26 cellular contexts compared by ENCODE assay signal in genomic region chr6:3784423-3784822, GRCh38. TPM values are rescaled to one million over a fixed set of nuclear protein-coding genes. Genes with fewer than 3 reads are reported as not detected.
DNase-seq lines count a peak whose midpoint lies in the region; ATAC-seq, FAIRE-seq and TF ChIP-seq lines count a peak whose summit lies in the region.
"Had no signal": no experiment of that assay in that cellular context is flagged by ENCODE, and none has a peak within 500 bp of the region (broad histone marks: within the 10 kb centered on the region; RNA-seq: fewer than 3 reads in every experiment).

No MANE protein-coding gene starts in this region.

- H3K4me3 ChIP-seq in GM23338 (no peak overlapping the region), IMR-90 (ENCODE audit: insufficient read depth, low read depth, low read length) (no peak overlapping the region), Panc1 (ENCODE audit: low read depth in 2 of 2, low read length in 2 of 2) (no peak overlapping the region), mesenchymal stem cell (ENCODE audit: insufficient read depth in 1 of 2, low read depth in 1 of 2, low read length in 2 of 2) (no peak overlapping the region), kidney (ENCODE audit: low read length in 2 of 2) (no peak overlapping the region)
- H3K4me3 ChIP-seq: A549; BLaER1 treated with 17β-estradiol and CSF1 and Interleukin-3, amounts not matched to agents 10 nM and 100 nM; GM12878 had no signal

- H2AK9ac ChIP-seq in IMR-90 (replicated peaks; ENCODE audit: low read depth, low read length, poor library complexity), result no peak overlapping the region

- no peaks in the 10 kb centered on the region for H3K36me3 ChIP-seq in GM23338 (ENCODE audit: insufficient read depth)
- H3K36me3 ChIP-seq in IMR-90 (ENCODE audit: control insufficient read depth, insufficient read depth, low read length), result no peaks in the 10 kb centered on the region
- no peaks in the 10 kb centered on the region for H3K36me3 ChIP-seq in Panc1 (ENCODE audit: control insufficient read depth, insufficient read depth, low read length)
- H3K36me3 ChIP-seq in mesenchymal stem cell (ENCODE audit: control insufficient read depth in 1 of 2, insufficient read depth in 2 of 2, low read depth in 1 of 2, low read length in 2 of 2), result no peaks in the 10 kb centered on the region
- H3K36me3 ChIP-seq in kidney (ENCODE audit: control insufficient read depth in 1 of 2, insufficient read depth in 2 of 2, low read length in 2 of 2), result no peaks in the 10 kb centered on the region
- H3K36me3 ChIP-seq: BE2C; BLaER1 treated with 17β-estradiol and CSF1 and Interleukin-3, amounts not matched to agents 10 nM and 100 nM had no signal

- H3K9me3 Mint-ChIP-seq in GM23338, result no peaks in the 10 kb centered on the region
- no peaks in the 10 kb centered on the region for H3K9me3 Mint-ChIP-seq in osteocyte (ENCODE audit: unreplicated experiment)
- H3K9me3 Mint-ChIP-seq: CD4-positive, alpha-beta T cell; CD8-positive, alpha-beta memory T cell had no signal

- H2BK5ac ChIP-seq in IMR-90 (ENCODE audit: low read depth, low read length, poor library complexity, severe bottlenecking) (no peak overlapping the region), mesenchymal stem cell (ENCODE audit: low read depth, low read length, poor library complexity, severe bottlenecking) (no peak overlapping the region)

- H2AK5ac ChIP-seq in IMR-90 (ENCODE audit: low read depth, low read length) (peak overlapping the region; percentile 50; the same call in 1 of the 2 replicates), mesenchymal stem cell (ENCODE audit: low read length, severe bottlenecking) (no peak overlapping the region)

- H3K27me3 Mint-ChIP-seq in GM23338 (ENCODE audit: insufficient read depth, low read depth, poor library complexity), result peaks cover 3% of the 10 kb centered on the region
- no peaks in the 10 kb centered on the region for H3K27me3 Mint-ChIP-seq in osteocyte (ENCODE audit: unreplicated experiment)
- H3K27me3 Mint-ChIP-seq: CD4-positive, alpha-beta T cell had no signal

- H3K27ac ChIP-seq in GM23338 (ENCODE audit: low read depth) (no peak overlapping the region), IMR-90 (ENCODE audit: insufficient read depth, low read length) (no peak overlapping the region), Panc1 (ENCODE audit: low read length) (no peak overlapping the region), mesenchymal stem cell (ENCODE audit: low read length, poor library complexity, severe bottlenecking) (no peak overlapping the region), kidney (ENCODE audit: low read depth in 2 of 2, low read length in 2 of 2) (no peak overlapping the region)
- H3K27ac ChIP-seq: A549; BLaER1 treated with 17β-estradiol and CSF1 and Interleukin-3, amounts not matched to agents 10 nM and 100 nM had no signal

- dilution Hi-C loops in IMR-90 (cut with HindIII; ENCODE audit: low sequenced_read_pairs, unreplicated experiment), result no loop called here

- ATAC-seq in GM23338 (no peak), IMR-90 (ENCODE audit: low read depth) (no peak), Panc1 (peak; percentile 39; the same call in 1 of the 2 replicates)
- ATAC-seq: A549, GM12878 had no signal

- H3K18ac ChIP-seq in IMR-90 (ENCODE audit: low read depth, low read length), result no peak overlapping the region
- no peak overlapping the region for H3K18ac ChIP-seq in mesenchymal stem cell (ENCODE audit: low read depth in 1 of 2, low read length in 2 of 2)

- no TSS peak for BruUV-seq in IMR-90 (replicated peaks; lab: Mats Ljungman, UMichigan)
- BruUV-seq in Panc1 (replicated peaks; lab: Mats Ljungman, UMichigan), result no TSS peak

- H3K36me3 Mint-ChIP-seq in GM23338 (ENCODE audit: low read depth) (no peaks in the 10 kb centered on the region), osteocyte (ENCODE audit: unreplicated experiment) (no peaks in the 10 kb centered on the region)
- H3K36me3 Mint-ChIP-seq: CD14-positive monocyte; CD8-positive, alpha-beta memory T cell had no signal

- H3K27ac Mint-ChIP-seq in GM23338 (no peak overlapping the region), osteocyte (ENCODE audit: unreplicated experiment) (no peak overlapping the region)
- H3K27ac Mint-ChIP-seq: CD14-positive monocyte; CD4-positive, alpha-beta T cell; CD8-positive, alpha-beta memory T cell had no signal

- H2AFZ ChIP-seq in GM23338 (0 out of 2 replicates have a peak overlapping the region, but pooled peaks have one; percentile 5), IMR-90 (replicated peaks; ENCODE audit: low read length, poor library complexity) (no peak overlapping the region), mesenchymal stem cell (ENCODE audit: low read depth, low read length) (no peak overlapping the region)

- H3K9me1 ChIP-seq in IMR-90 (ENCODE audit: insufficient read depth, low read length), result peaks cover 11% of the 10 kb centered on the region

- no peak for TF ChIP-seq POLR2A in IMR-90 (IDR thresholded peaks at IDR 0.05; ENCODE audit: low read depth, low read length)

- no peak overlapping the region for H4K8ac ChIP-seq in IMR-90 (ENCODE audit: low read depth in 2 of 2, low read length in 2 of 2)
- H4K8ac ChIP-seq in mesenchymal stem cell (ENCODE audit: low read length), result no peak overlapping the region

- in situ Hi-C loops in IMR-90 (cut with MboI; ENCODE audit: low sequenced_read_pairs) (no loop called here), Panc1 (cut with HindIII; ENCODE audit: low pct_unique_long_range_greater_than_20kb, low sequenced_read_pairs) (no loop called here)

- no peak overlapping the region for H2BK15ac ChIP-seq in IMR-90 (ENCODE audit: low read depth, low read length)
- no peak overlapping the region for H2BK15ac ChIP-seq in mesenchymal stem cell (ENCODE audit: low read depth, poor library complexity, severe bottlenecking)

- no peaks in the 10 kb centered on the region for H4K20me1 ChIP-seq in GM23338 (replicated peaks; ENCODE audit: insufficient read depth)
- H4K20me1 ChIP-seq in IMR-90 (ENCODE audit: insufficient read depth, low read length), result no peaks in the 10 kb centered on the region
- H4K20me1 ChIP-seq: BLaER1 treated with 17β-estradiol and CSF1 and Interleukin-3, amounts not matched to agents 10 nM and 100 nM had no signal

- H2BK20ac ChIP-seq in IMR-90 (ENCODE audit: low read depth, low read length), result no peak overlapping the region

- no peaks in the 10 kb centered on the region for H3K9me3 ChIP-seq in IMR-90 (ENCODE audit: control insufficient read depth, insufficient read depth, low read length)
- H3K9me3 ChIP-seq in Panc1 (ENCODE audit: control insufficient read depth, insufficient read depth, low read depth, low read length), result no peaks in the 10 kb centered on the region
- no peaks in the 10 kb centered on the region for H3K9me3 ChIP-seq in mesenchymal stem cell (ENCODE audit: control insufficient read depth, low read length)
- no peaks in the 10 kb centered on the region for H3K9me3 ChIP-seq in kidney (ENCODE audit: control insufficient read depth in 1 of 2, low read length in 2 of 2)
- H3K9me3 ChIP-seq: A549; BE2C; BLaER1 treated with 17β-estradiol and CSF1 and Interleukin-3, amounts not matched to agents 10 nM and 100 nM had no signal

- POLR2A ChIA-PET in IMR-90 (lab: Charles Lee; ENCODE audit: unreplicated experiment) (no interaction called here), Panc1 (lab: Charles Lee) (no interaction called here)

- H3K4ac ChIP-seq in IMR-90 (ENCODE audit: low read depth, low read length) (no peak overlapping the region), mesenchymal stem cell (ENCODE audit: low read depth in 1 of 2, low read length in 2 of 2) (no peak overlapping the region)

- H3F3A ChIP-seq in GM23338 (replicated peaks; ENCODE audit: low read depth), result no peaks in the 10 kb centered on the region

- no peak overlapping the region for H3K9ac ChIP-seq in IMR-90 (ENCODE audit: low read depth, low read length)
- no peak overlapping the region for H3K9ac ChIP-seq in mesenchymal stem cell (ENCODE audit: low read length)
- no peak overlapping the region for H3K9ac ChIP-seq in kidney (ENCODE audit: low read length in 2 of 2)
- H3K9ac ChIP-seq: BLaER1 treated with 17β-estradiol and CSF1 and Interleukin-3, amounts not matched to agents 10 nM and 100 nM had no signal

- no peak overlapping the region for H3K56ac ChIP-seq in IMR-90 (ENCODE audit: extremely low read depth, insufficient read depth, low read length)

- H3K4me3 Mint-ChIP-seq in GM23338, result no peak overlapping the region
- no peak overlapping the region for H3K4me3 Mint-ChIP-seq in osteocyte (ENCODE audit: unreplicated experiment)
- H3K4me3 Mint-ChIP-seq: CD14-positive monocyte; CD4-positive, alpha-beta T cell; CD8-positive, alpha-beta memory T cell had no signal

- H4K5ac ChIP-seq in IMR-90 (ENCODE audit: low read depth, low read length), result no peak overlapping the region

- DNase-seq in GM23338 (ENCODE audit: low spot score), result no peak
- no peak for DNase-seq in IMR-90
- no peak for DNase-seq in Panc1 (ENCODE audit: low read depth, low spot score)
- DNase-seq in mesenchymal stem cell, result no peak
- no peak for DNase-seq in osteocyte (ENCODE audit: extremely low spot score, unreplicated experiment)
- DNase-seq in kidney, result no peak
- no peak for DNase-seq in activated gamma-delta T cell treated with Interleukin-2 at 50 U/mL for 16 hours
- DNase-seq: 8988T; ACHN; AML-193; BE2C; CD4-positive, alpha-beta T cell; CD8-positive, alpha-beta memory T cell; DMS 273 treated with DMSO at 0.1 percent for 48 hours; DMS79; EL; GDM1; H7; HCEC 1CT had no signal

- H4K91ac ChIP-seq in IMR-90 (ENCODE audit: insufficient read depth, low read depth, low read length), result peak overlapping the region; percentile 16; the same call in 1 of the 2 replicates
- H4K91ac ChIP-seq in mesenchymal stem cell (ENCODE audit: low read length), result peak overlapping the region; percentile 0

- H3K27me3 ChIP-seq in GM23338 (ENCODE audit: insufficient read depth) (no peaks in the 10 kb centered on the region), IMR-90 (ENCODE audit: control insufficient read depth, insufficient read depth, low read length) (no peaks in the 10 kb centered on the region), Panc1 (ENCODE audit: control insufficient read depth, insufficient read depth, low read length) (no peaks in the 10 kb centered on the region), mesenchymal stem cell (ENCODE audit: control insufficient read depth in 1 of 2, insufficient read depth in 1 of 2, low read length in 2 of 2) (peaks cover 0 to 4% of the 10 kb centered on the region in 2 experiments)
- H3K27me3 ChIP-seq: BLaER1 treated with 17β-estradiol and CSF1 and Interleukin-3, amounts not matched to agents 10 nM and 100 nM had no signal

- TF ChIP-seq CTCF in GM23338 (conservative IDR thresholded peaks at IDR 0.05; ENCODE audit: low read depth in 2 of 2) (no peak), IMR-90 (conservative IDR thresholded peaks at IDR 0.05; ENCODE audit: low read depth, low read length) (no peak), Panc1 (IDR thresholded peaks at IDR 0.05) (no peak), osteocyte (IDR thresholded peaks at IDR 0.05) (no peak), kidney (IDR thresholded peaks at IDR 0.05; ENCODE audit: borderline replicate concordance, extremely low read depth, insufficient read depth) (no peak)

- intact Hi-C loops in IMR-90 (cut with micrococcal nuclease) (no loop called here), Panc1 (cut with micrococcal nuclease; ENCODE audit: unreplicated experiment) (no loop called here), kidney (cut with DNase I) (no loop called here)

- no peak for TF ChIP-seq RAD21 in IMR-90 (IDR thresholded peaks at IDR 0.05; ENCODE audit: low read length)

- H3K14ac ChIP-seq in IMR-90 (replicated peaks; ENCODE audit: low read depth, low read length) (no peak overlapping the region), mesenchymal stem cell (ENCODE audit: low read length in 2 of 2) (no peak overlapping the region)

- H3K79me2 ChIP-seq in GM23338 (replicated peaks; ENCODE audit: insufficient read depth), result no peaks in the 10 kb centered on the region

- no peaks in the 10 kb centered on the region for H3K4me1 Mint-ChIP-seq in GM23338
- H3K4me1 Mint-ChIP-seq in osteocyte (ENCODE audit: unreplicated experiment), result peaks cover 42% of the 10 kb centered on the region
- H3K4me1 Mint-ChIP-seq: CD14-positive monocyte; CD8-positive, alpha-beta memory T cell had no signal

- H3K4me2 ChIP-seq in GM23338 (no peak overlapping the region), IMR-90 (ENCODE audit: low read depth, low read length) (no peak overlapping the region), mesenchymal stem cell (ENCODE audit: low read length, poor library complexity, severe bottlenecking) (no peak overlapping the region)
- H3K4me2 ChIP-seq: A549; BLaER1 treated with 17β-estradiol and CSF1 and Interleukin-3, amounts not matched to agents 10 nM and 100 nM had no signal

- H3K9me2 ChIP-seq in GM23338 (ENCODE audit: insufficient read depth), result no peaks in the 10 kb centered on the region

- WGBS in IMR-90 (ENCODE audit: extremely low coverage in 2 of 2, insufficient read length in 1 of 2), 2 experiments, result 97% methylated on average over 5 of the region's 12 CpGs; no CpG with 5 or more reads in 1 of the 2 experiments
- WGBS in mesenchymal stem cell, result 97% methylated on average over 12 of the region's 12 CpGs

- CTCF ChIA-PET in IMR-90 (lab: Yijun Ruan, JAX), result no interaction called here
- CTCF ChIA-PET in Panc1 (lab: Charles Lee), result no interaction called here

- H3K23ac ChIP-seq in IMR-90 (ENCODE audit: low read depth, low read length), result no peak overlapping the region
- H3K23ac ChIP-seq in mesenchymal stem cell (ENCODE audit: low read length in 2 of 2), result no peak overlapping the region

- no peaks in the 10 kb centered on the region for H3K79me1 ChIP-seq in IMR-90 (ENCODE audit: low read depth in 1 of 2, low read length in 2 of 2)
- no peaks in the 10 kb centered on the region for H3K79me1 ChIP-seq in mesenchymal stem cell (replicated peaks; ENCODE audit: low read length, poor library complexity, severe bottlenecking)

- no peak overlapping the region for H2BK12ac ChIP-seq in mesenchymal stem cell (ENCODE audit: low read length in 2 of 2)

- no peaks in the 10 kb centered on the region for H3K4me1 ChIP-seq in GM23338 (ENCODE audit: insufficient read depth)
- H3K4me1 ChIP-seq in IMR-90 (ENCODE audit: control insufficient read depth, insufficient read depth, low read length), result peaks cover 19% of the 10 kb centered on the region
- no peaks in the 10 kb centered on the region for H3K4me1 ChIP-seq in Panc1 (ENCODE audit: control insufficient read depth, insufficient read depth, low read length)
- H3K4me1 ChIP-seq in mesenchymal stem cell (ENCODE audit: control insufficient read depth, insufficient read depth, low read depth, low read length), result peaks cover 9% of the 10 kb centered on the region
- peaks cover 7 to 8% of the 10 kb centered on the region in 2 donors for H3K4me1 ChIP-seq in kidney (ENCODE audit: control insufficient read depth in 1 of 2, insufficient read depth in 1 of 2, low read depth in 1 of 2, low read length in 2 of 2)
- H3K4me1 ChIP-seq: BE2C had no signal

- no peak overlapping the region for H2BK120ac ChIP-seq in IMR-90 (ENCODE audit: low read depth, low read length)
- no peak overlapping the region for H2BK120ac ChIP-seq in mesenchymal stem cell (ENCODE audit: low read depth, low read length)

- FAIRE-seq in kidney (lab: Jason Lieb, UNC), result no peak
- FAIRE-seq: A549, D721Med, GM12878, GM19239, H1 had no signal

RNA-seq across cellular contexts. Expression of gene PXDC1, which starts 32.9 kb away (rescaled TPM):
- 1.7 and 1.8 TPM in 2 replicates for total RNA-seq in GM23338 (2014; rRNA removed; shearing (Covaris generic))
- polyA plus RNA-seq in GM23338 (2016; fragmentation: Nextera tagmentation; extraction: Ambion mirVana) (0.78 and 1.2 TPM in 2 replicates), IMR-90 (2012; rRNA removed) (56.7 and 63.3 TPM in 2 replicates), kidney (ENCODE audit: insufficient read depth, low read depth, low replicate concordance) (35.0 TPM)
- total RNA-seq in IMR-90 (2012; rRNA removed) (66.4 and 72.2 TPM in 2 replicates), Panc1 (2021; ENCODE audit: unreplicated experiment) (36.2 TPM), osteocyte (129 and 131 TPM in 2 replicates), kidney (28.9 TPM)
- polyA plus RNA-seq in IMR-90 (2012; cell fraction: cytosol; rRNA removed), result 42.0 and 49.1 TPM in 2 replicates
- 40.5 and 49.4 TPM in 2 replicates for polyA plus RNA-seq in IMR-90 (2012; cell fraction: nucleus; rRNA removed; ENCODE audit: low replicate concordance)
- polyA plus RNA-seq in Panc1 (2012; ENCODE audit: insufficient read length), result 29.3 TPM
- 40.5 TPM for polyA plus RNA-seq in mesenchymal stem cell (2013, experiment 1 of 2)
- 41.6 TPM for polyA plus RNA-seq in mesenchymal stem cell (2013, experiment 2 of 2)
- polyA plus RNA-seq: CD8-positive, alpha-beta memory T cell had no signal

Comparison
In these comparisons a context has a peak if more than half of its experiments do, and no peak if none do; other contexts are left out.
1. RNA of gene PXDC1, which starts 32.9 kb away (total RNA-seq): 129 to 131 TPM in osteocyte, 66.4 to 72.2 TPM in IMR-90, 36.2 TPM in Panc1 (single experiment) and 28.9 TPM in kidney (single experiment); 1.7 to 1.8 TPM in GM23338; every median in the first group is over 10 times any median in the second.